ENCODE assay signal across 1 cellular context in the genomic region with DNA sequence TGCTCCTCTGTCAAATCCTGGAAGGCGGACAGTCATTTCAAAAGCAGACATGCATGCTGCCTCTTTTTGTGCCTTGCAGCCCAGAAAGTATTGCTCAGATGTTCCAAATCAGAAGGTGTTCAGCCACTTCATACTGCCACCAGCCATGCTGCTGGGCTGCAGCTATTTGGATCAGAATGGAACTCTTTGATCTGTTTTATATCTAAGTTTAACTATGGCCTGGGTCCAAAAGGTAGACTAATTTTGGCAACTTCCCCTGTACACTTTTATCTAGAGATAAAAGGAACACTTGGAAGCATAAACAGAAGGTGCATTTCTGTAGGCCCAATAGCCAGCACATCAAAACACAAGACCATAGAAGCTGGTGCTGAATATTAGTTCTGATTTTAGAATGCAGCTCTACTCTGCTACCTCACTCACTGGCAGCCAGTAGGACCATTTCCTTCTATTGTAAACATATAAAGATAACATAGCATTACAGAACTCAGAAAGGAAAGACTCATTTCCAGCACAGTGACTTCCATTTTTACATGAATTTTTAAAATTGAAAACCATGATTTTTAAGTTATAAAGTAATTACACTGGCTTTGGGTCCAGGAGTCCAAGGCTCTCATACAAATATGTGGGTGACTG.
TF ChIP-seq lines count a peak whose summit lies in the region.

No MANE protein-coding gene starts in this region.

TF ChIP-seq in SK-N-SH, 30 proteins besides CTCF, POLR2A, EP300 and RAD21 (continued from another document):
- TF ChIP-seq, protein P1, sequence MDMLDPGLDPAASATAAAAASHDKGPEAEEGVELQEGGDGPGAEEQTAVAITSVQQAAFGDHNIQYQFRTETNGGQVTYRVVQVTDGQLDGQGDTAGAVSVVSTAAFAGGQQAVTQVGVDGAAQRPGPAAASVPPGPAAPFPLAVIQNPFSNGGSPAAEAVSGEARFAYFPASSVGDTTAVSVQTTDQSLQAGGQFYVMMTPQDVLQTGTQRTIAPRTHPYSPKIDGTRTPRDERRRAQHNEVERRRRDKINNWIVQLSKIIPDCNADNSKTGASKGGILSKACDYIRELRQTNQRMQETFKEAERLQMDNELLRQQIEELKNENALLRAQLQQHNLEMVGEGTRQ (IDR thresholded peaks at IDR 0.05; ENCODE audit: borderline replicate concordance, low read depth, low read length), result no peak
- no peak for TF ChIP-seq RFX5 (IDR thresholded peaks at IDR 0.05; ENCODE audit: low read length)
- TF ChIP-seq FOXJ3 (CRISPR knock-in tag; IDR thresholded peaks at IDR 0.05), result no peak
